In the genomic region with DNA sequence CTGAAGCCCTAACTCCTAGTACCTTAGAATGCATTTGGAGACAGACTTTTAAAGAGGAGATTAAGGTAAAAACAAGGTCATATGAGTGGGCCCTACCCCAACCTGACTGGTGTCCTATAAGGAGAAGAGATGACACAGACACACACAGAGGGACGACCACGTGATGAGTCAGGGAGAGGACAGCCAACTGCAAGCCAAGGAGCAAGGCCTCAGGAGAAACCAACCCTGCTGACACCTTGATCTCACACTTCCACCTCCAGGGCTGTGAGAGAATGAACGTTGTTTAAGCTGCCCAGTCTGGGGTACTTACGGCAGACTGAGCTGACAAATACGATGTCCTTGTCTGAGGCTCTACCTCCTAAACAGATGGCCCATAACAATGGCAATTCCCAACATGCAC, we compare ENCODE assay signal across 19 cellular contexts.
DNase-seq lines count a peak whose midpoint lies in the region; ATAC-seq and TF ChIP-seq lines count a peak whose summit lies in the region.
"Had no signal": no experiment of that assay in that cellular context is flagged by ENCODE, and none has a peak within 500 bp of the region (broad histone marks: within the 10 kb centered on the region; RNA-seq: fewer than 3 reads in every experiment).

No MANE protein-coding gene starts in this region.

- H4K20me1 ChIP-seq in BLaER1 treated with 17β-estradiol and CSF1 and Interleukin-3, amounts not matched to agents 10 nM and 100 nM: no peaks in the 10 kb centered on the region

- no peak overlapping the region for H3K4me3 ChIP-seq in BLaER1 treated with 17β-estradiol and CSF1 and Interleukin-3, amounts not matched to agents 10 nM and 100 nM
- H3K4me3 ChIP-seq: left lung, upper lobe of left lung had no signal

- H3K4me2 ChIP-seq in BLaER1 treated with 17β-estradiol and CSF1 and Interleukin-3, amounts not matched to agents 10 nM and 100 nM: peak overlapping the region in 10 of 11 experiments; percentile 59 to 88 (median 78); a peak in 18 of 22 replicates
- H3K4me2 ChIP-seq: KMS-11 had no signal

- peaks cover 15 to 46% (median 35%) of the 10 kb centered on the region in 10 experiments for H3K4me1 ChIP-seq in BLaER1 treated with 17β-estradiol and CSF1 and Interleukin-3, amounts not matched to agents 10 nM and 100 nM
- H3K4me1 ChIP-seq: left lung, upper lobe of left lung had no signal

- no peaks in the 10 kb centered on the region for H3K27me3 ChIP-seq in BLaER1 treated with 17β-estradiol and CSF1 and Interleukin-3, amounts not matched to agents 10 nM and 100 nM
- H3K27me3 ChIP-seq: left lung, upper lobe of left lung had no signal

- H3K27me3 Mint-ChIP-seq in activated naive CD8-positive, alpha-beta T cell treated with anti-CD3 and anti-CD28 coated beads, Interleukin-2, amount 50 U/mL, for 24 hours: no peaks in the 10 kb centered on the region
- H3K27me3 Mint-ChIP-seq in mesothelial cell of epicardium (ENCODE audit: low read depth): no peaks in the 10 kb centered on the region
- H3K27me3 Mint-ChIP-seq: stimulated activated naive CD8-positive, alpha-beta T cell treated with anti-CD3 and anti-CD28 coated beads, Interleukin-15, Interleukin-2, amounts not matched to agents 100 ng/mL and 50 ng/mL, for 24 hours had no signal

- H3K27ac Mint-ChIP-seq in activated naive CD8-positive, alpha-beta T cell treated with anti-CD3 and anti-CD28 coated beads, Interleukin-2, amount 50 U/mL, for 24 hours: no peak overlapping the region
- H3K27ac Mint-ChIP-seq in mesothelial cell of epicardium: peak overlapping the region; percentile 96
- H3K27ac Mint-ChIP-seq: stimulated activated naive CD8-positive, alpha-beta T cell treated with anti-CD3 and anti-CD28 coated beads, Interleukin-15, Interleukin-2, amounts not matched to agents 100 ng/mL and 50 ng/mL, for 24 hours had no signal

- peaks cover 0 to 11% (median 5%) of the 10 kb centered on the region in 11 experiments; a peak in 8 of 22 replicates for H3K9me3 ChIP-seq in BLaER1 treated with 17β-estradiol and CSF1 and Interleukin-3, amounts not matched to agents 10 nM and 100 nM (replicated peaks in 1 of 11)
- H3K9me3 ChIP-seq: left lung, upper lobe of left lung had no signal

- H3K36me3 Mint-ChIP-seq in activated naive CD8-positive, alpha-beta T cell treated with anti-CD3 and anti-CD28 coated beads, Interleukin-2, amount 50 U/mL, for 24 hours (ENCODE audit: low read depth): no peaks in the 10 kb centered on the region
- H3K36me3 Mint-ChIP-seq in mesothelial cell of epicardium: peaks cover 10% of the 10 kb centered on the region

- no peaks in the 10 kb centered on the region for H3K36me3 ChIP-seq in BLaER1 treated with 17β-estradiol and CSF1 and Interleukin-3, amounts not matched to agents 10 nM and 100 nM
- H3K36me3 ChIP-seq: left lung, upper lobe of left lung had no signal

- DNase-seq in AG08395 (ENCODE audit: low spot score) (peak; percentile 14), mesothelial cell of epicardium (ENCODE audit: low spot score in 2 of 2, unreplicated experiment in 2 of 2) (no peak), putamen (ENCODE audit: low spot score) (no peak), NCI-H1436 treated with DMSO at 0.1 percent for 48 hours (lab: John Stamatoyannopoulos, UW) (no peak)
- no peak for DNase-seq in activated naive CD8-positive, alpha-beta T cell treated with anti-CD3 and anti-CD28 coated beads, Interleukin-2, amount 50 U/mL, for 24 hours
- DNase-seq: activated CD8-positive, alpha-beta memory T cell treated with anti-CD3 and anti-CD28 coated beads, Interleukin-2, amount 50 U/mL, for 4 hours; AML-193; aorta; DND-41; effector memory CD8-positive, alpha-beta T cell; left lung; NCI-H774; T1000; upper lobe of left lung had no signal

- H3K9ac ChIP-seq in BLaER1 treated with 17β-estradiol and CSF1 and Interleukin-3, amounts not matched to agents 10 nM and 100 nM: no peak overlapping the region
- H3K9ac ChIP-seq: KMS-11 had no signal

- ATAC-seq in activated naive CD8-positive, alpha-beta T cell treated with anti-CD3 and anti-CD28 coated beads, Interleukin-2, amount 50 U/mL, for 24 hours: peak; percentile 62
- no peak for ATAC-seq in GM18498 (IDR thresholded peaks at IDR 0.05; ENCODE audit: unreplicated experiment)
- ATAC-seq: effector memory CD8-positive, alpha-beta T cell; left lung; SK-N-SH treated with all-trans-retinoic acid at 6 μM for 48 hours had no signal

- H3K4me1 Mint-ChIP-seq in activated naive CD8-positive, alpha-beta T cell treated with anti-CD3 and anti-CD28 coated beads, Interleukin-2, amount 50 U/mL, for 24 hours: no peaks in the 10 kb centered on the region
- peaks cover 48% of the 10 kb centered on the region for H3K4me1 Mint-ChIP-seq in mesothelial cell of epicardium

- H3K4me3 Mint-ChIP-seq in activated naive CD8-positive, alpha-beta T cell treated with anti-CD3 and anti-CD28 coated beads, Interleukin-2, amount 50 U/mL, for 24 hours: no peak overlapping the region
- no peak overlapping the region for H3K4me3 Mint-ChIP-seq in mesothelial cell of epicardium
- H3K4me3 Mint-ChIP-seq: effector memory CD8-positive, alpha-beta T cell; stimulated activated naive CD8-positive, alpha-beta T cell treated with anti-CD3 and anti-CD28 coated beads, Interleukin-15, Interleukin-2, amounts not matched to agents 100 ng/mL and 50 ng/mL, for 24 hours had no signal

- 0 out of 22 replicates have a peak overlapping the region, but pooled peaks of 1 of the 11 experiments have one; percentile 55 for H3K27ac ChIP-seq in BLaER1 treated with 17β-estradiol and CSF1 and Interleukin-3, amounts not matched to agents 10 nM and 100 nM
- H3K27ac ChIP-seq: KMS-11, left lung, upper lobe of left lung had no signal

- H3K9me3 Mint-ChIP-seq in activated naive CD8-positive, alpha-beta T cell treated with anti-CD3 and anti-CD28 coated beads, Interleukin-2, amount 50 U/mL, for 24 hours: no peaks in the 10 kb centered on the region
- no peaks in the 10 kb centered on the region for H3K9me3 Mint-ChIP-seq in mesothelial cell of epicardium
- H3K9me3 Mint-ChIP-seq: effector memory CD8-positive, alpha-beta T cell; stimulated activated naive CD8-positive, alpha-beta T cell treated with anti-CD3 and anti-CD28 coated beads, Interleukin-15, Interleukin-2, amounts not matched to agents 100 ng/mL and 50 ng/mL, for 24 hours had no signal

- TF ChIP-seq CTCF in mesothelial cell of epicardium (IDR thresholded peaks at IDR 0.05; ENCODE audit: unreplicated experiment): no peak
